Comparison of ENCODE assay signal across 12 cellular contexts in genomic region chr9:129259373-129259772, GRCh38.
DNase-seq lines count a peak whose midpoint lies in the region; ATAC-seq and TF ChIP-seq lines count a peak whose summit lies in the region.
"Had no signal": no experiment of that assay in that cellular context is flagged by ENCODE, and none has a peak within 500 bp of the region (broad histone marks: within the 10 kb centered on the region; RNA-seq: fewer than 3 reads in every experiment).

No MANE protein-coding gene starts in this region.

- no peak overlapping the region for H3K27ac Mint-ChIP-seq in activated T-helper 17 cell treated with anti-CD3 and anti-CD28 coated beads, Interleukin-2, amount 50 U/mL, for 72 hours

- 70% methylated on average over 7 of the region's 7 CpGs for WGBS in right cardiac atrium

- no peaks in the 10 kb centered on the region for H3K36me3 Mint-ChIP-seq in activated T-helper 17 cell treated with anti-CD3 and anti-CD28 coated beads, Interleukin-2, amount 50 U/mL, for 72 hours (ENCODE audit: low read depth)

- H3K36me3 ChIP-seq in left ventricle myocardium inferior: no peaks in the 10 kb centered on the region
- H3K36me3 ChIP-seq in lower lobe of right lung: no peaks in the 10 kb centered on the region
- no peaks in the 10 kb centered on the region for H3K36me3 ChIP-seq in upper lobe of right lung
- H3K36me3 ChIP-seq: stomach had no signal

- H3K4me1 Mint-ChIP-seq in activated T-helper 17 cell treated with anti-CD3 and anti-CD28 coated beads, Interleukin-2, amount 50 U/mL, for 72 hours: peaks cover 19% of the 10 kb centered on the region

- intact Hi-C loops in right cardiac atrium (cut with DNase I): loop anchor here in 2 of 4 donors (10.0 kb wide), 3 partner anchors 55 to 235 kb away; no protein-coding TSS in a partner anchor
- intact Hi-C loops in left ventricle myocardium inferior (cut with micrococcal nuclease): no loop called here
- intact Hi-C loops in lower lobe of right lung (cut with DNase I): no loop called here
- intact Hi-C loops in upper lobe of right lung (cut with DNase I): no loop called here

- ATAC-seq in right cardiac atrium (no peak), lower lobe of right lung (no peak), upper lobe of right lung (no peak), GM21423 (IDR thresholded peaks at IDR 0.05; ENCODE audit: unreplicated experiment) (no peak)
- no peak for ATAC-seq in activated T-helper 17 cell treated with anti-CD3 and anti-CD28 coated beads, Interleukin-2, amount 50 U/mL, for 72 hours (replicated peaks)

- H3K27me3 Mint-ChIP-seq in activated T-helper 17 cell treated with anti-CD3 and anti-CD28 coated beads, Interleukin-2, amount 50 U/mL, for 72 hours: no peaks in the 10 kb centered on the region

- TF ChIP-seq CTCF in left ventricle myocardium inferior (IDR thresholded peaks at IDR 0.05; ENCODE audit: borderline replicate concordance) (no peak), lower lobe of right lung (IDR thresholded peaks at IDR 0.05) (no peak), upper lobe of right lung (IDR thresholded peaks at IDR 0.05) (no peak)

- H3K27ac ChIP-seq in right cardiac atrium (ENCODE audit: low read length): no peak overlapping the region
- no peak overlapping the region for H3K27ac ChIP-seq in left ventricle myocardium inferior (replicated peaks)
- H3K27ac ChIP-seq in lower lobe of right lung: no peak overlapping the region
- no peak overlapping the region for H3K27ac ChIP-seq in upper lobe of right lung
- H3K27ac ChIP-seq: stomach had no signal

- no peaks in the 10 kb centered on the region for H3K9me3 Mint-ChIP-seq in activated T-helper 17 cell treated with anti-CD3 and anti-CD28 coated beads, Interleukin-2, amount 50 U/mL, for 72 hours

- H3K4me1 ChIP-seq in right cardiac atrium (ENCODE audit: control insufficient read depth, insufficient read depth, low read length) (peaks cover 5% of the 10 kb centered on the region), left ventricle myocardium inferior (peaks cover 23% of the 10 kb centered on the region), lower lobe of right lung (peaks cover 14% of the 10 kb centered on the region), upper lobe of right lung (peaks cover 15% of the 10 kb centered on the region)

- H3K4me3 ChIP-seq in right cardiac atrium (ENCODE audit: low read length) (no peak overlapping the region), left ventricle myocardium inferior (no peak overlapping the region), lower lobe of right lung (no peak overlapping the region), upper lobe of right lung (no peak overlapping the region)

- H3K4me3 Mint-ChIP-seq in activated T-helper 17 cell treated with anti-CD3 and anti-CD28 coated beads, Interleukin-2, amount 50 U/mL, for 72 hours: peak overlapping the region; percentile 67

- DNase-seq in right cardiac atrium: peak in 2 of 3 donors; percentile 16 to 40
- DNase-seq in left ventricle myocardium inferior: no peak
- DNase-seq in lower lobe of right lung: peak; percentile 10
- peak; percentile 12 for DNase-seq in upper lobe of right lung
- DNase-seq in DMS53 (lab: John Stamatoyannopoulos, UW): no peak
- DNase-seq in NCI-H345 (lab: John Stamatoyannopoulos, UW): no peak
- DNase-seq: C1 segment of cervical spinal cord; OCI-M1; stimulated activated CD4-positive, alpha-beta T cell treated with anti-CD3 and anti-CD28 coated beads, Interleukin-4, amount 100 ng/mL, for 24 hours; stomach had no signal

- H3K9me3 ChIP-seq in right cardiac atrium (ENCODE audit: control insufficient read depth, low read length): no peaks in the 10 kb centered on the region
- H3K9me3 ChIP-seq in left ventricle myocardium inferior (replicated peaks): no peaks in the 10 kb centered on the region
- no peaks in the 10 kb centered on the region for H3K9me3 ChIP-seq in lower lobe of right lung
- no peaks in the 10 kb centered on the region for H3K9me3 ChIP-seq in upper lobe of right lung
- H3K9me3 ChIP-seq: stomach had no signal

- H3K27me3 ChIP-seq in right cardiac atrium (ENCODE audit: control insufficient read depth, insufficient read depth) (no peaks in the 10 kb centered on the region), left ventricle myocardium inferior (ENCODE audit: low read depth) (peaks cover 25% of the 10 kb centered on the region), lower lobe of right lung (ENCODE audit: low read depth) (peaks cover 35% of the 10 kb centered on the region), upper lobe of right lung (peaks cover 10% of the 10 kb centered on the region)

Comparison
In these comparisons a context has a peak if more than half of its experiments do, and no peak if none do; other contexts are left out.
1. DNase-seq: peak in right cardiac atrium (2 of 3), lower lobe of right lung (single experiment) and upper lobe of right lung (single experiment); none in left ventricle myocardium inferior (single experiment), DMS53 (single experiment) and NCI-H345 (single experiment).